In the genomic region with DNA sequence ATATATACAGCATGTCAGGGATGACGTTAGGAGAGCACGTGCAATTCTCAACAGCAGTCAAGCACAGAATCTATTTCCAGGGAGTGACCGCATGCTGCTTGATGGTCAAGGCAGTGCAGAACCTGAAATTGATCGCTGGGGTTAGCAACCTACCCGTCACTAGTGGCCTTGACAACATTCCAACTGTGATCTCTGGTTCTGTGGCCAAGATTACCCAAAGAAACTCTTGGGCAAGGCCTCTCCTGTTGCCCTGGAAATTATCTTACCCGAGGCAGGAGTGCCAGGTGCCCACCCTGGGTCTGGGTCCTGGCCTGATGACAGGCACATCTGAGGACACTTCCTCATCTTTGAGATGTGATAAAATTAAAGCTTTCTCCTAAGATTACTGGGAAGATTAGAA, we compare ENCODE assay signal across 12 cellular contexts. TPM values are rescaled to one million over a fixed set of nuclear protein-coding genes. Genes with fewer than 3 reads are reported as not detected.
DNase-seq lines count a peak whose midpoint lies in the region; ATAC-seq, FAIRE-seq and TF ChIP-seq lines count a peak whose summit lies in the region.
"Had no signal": no experiment of that assay in that cellular context is flagged by ENCODE, and none has a peak within 500 bp of the region (broad histone marks: within the 10 kb centered on the region; RNA-seq: fewer than 3 reads in every experiment).

No MANE protein-coding gene starts in this region.

- peaks cover 23% of the 10 kb centered on the region for H3K79me2 ChIP-seq in PC-3 (ENCODE audit: low read length)

- H4K20me1 ChIP-seq in PC-3 (ENCODE audit: low read length): no peaks in the 10 kb centered on the region

- H3K27ac Mint-ChIP-seq in neural crest cell (ENCODE audit: unreplicated experiment): no peak overlapping the region

- H3K9me3 ChIP-seq in PC-3 (ENCODE audit: low read length): no peaks in the 10 kb centered on the region
- H3K9me3 ChIP-seq: heart right ventricle had no signal

- FAIRE-seq in GM12892 (lab: Jason Lieb, UNC): peak; percentile 17
- FAIRE-seq: small intestine had no signal

- peaks cover 14% of the 10 kb centered on the region for H3K27me3 Mint-ChIP-seq in neural crest cell (ENCODE audit: low read depth)

- POLR2A ChIA-PET in PC-3 (lab: Charles Lee; ENCODE audit: unreplicated experiment): interaction anchor here (0.6 kb wide), 2 partner anchors 106 to 115 kb away, joined by 6 to 7 read pairs; no protein-coding TSS in a partner anchor

- H3K36me3 Mint-ChIP-seq in neural crest cell (ENCODE audit: low read depth): peaks cover 6% of the 10 kb centered on the region

- no peaks in the 10 kb centered on the region for H3K27me3 ChIP-seq in PC-3 (ENCODE audit: low read length)
- H3K27me3 ChIP-seq in dorsolateral prefrontal cortex: no peaks in the 10 kb centered on the region

- no peak overlapping the region for H2AFZ ChIP-seq in PC-3 (ENCODE audit: low read length)

- peak overlapping the region; percentile 99 for H3K4me3 Mint-ChIP-seq in neural crest cell

- CTCF ChIA-PET in PC-3 (lab: Charles Lee): no interaction called here

- no peak for DNase-seq in GM12892 (ENCODE audit: insufficient read length)
- no peak for DNase-seq in PC-3
- no peak for DNase-seq in dorsolateral prefrontal cortex
- DNase-seq in neural crest cell (ENCODE audit: low read depth, low spot score): no peak
- DNase-seq in GM19240 (ENCODE audit: insufficient read length, low spot score): no peak
- DNase-seq in NCI-H1436 (lab: John Stamatoyannopoulos, UW): no peak
- DNase-seq: activated gamma-delta T cell, heart right ventricle, NCI-H1694 treated with DMSO at 0.1 percent for 48 hours, small intestine had no signal

- intact Hi-C loops in PC-3 (cut with micrococcal nuclease) (no loop called here), dorsolateral prefrontal cortex (cut with DNase I) (loop anchor here (5.0 to 10.0 kb wide), 3 partner anchors 87 to 229 kb away; partner anchors contain the start of genes ATG2A (in 2 of the 2) and SNX15 (in 2 of the 2))

- H3K4me2 ChIP-seq in PC-3 (ENCODE audit: low read length): peak overlapping the region; percentile 97; the same call in 1 of the 2 replicates

- no peak overlapping the region for H3K9ac ChIP-seq in PC-3 (ENCODE audit: low read length)

- peaks cover 8% of the 10 kb centered on the region for H3F3A ChIP-seq in PC-3 (ENCODE audit: low read length, unreplicated experiment)

- TF ChIP-seq CTCF in PC-3 (conservative IDR thresholded peaks at IDR 0.05; ENCODE audit: low read depth, low read length): no peak
- no peak for TF ChIP-seq CTCF in dorsolateral prefrontal cortex (IDR thresholded peaks at IDR 0.05 in 54 of 56, conservative IDR thresholded peaks at IDR 0.05 in 2 of 56; ENCODE audit: low read depth in 1 of 56, partially characterized antibody in 56 of 56)
- no peak for TF ChIP-seq CTCF in neural crest cell (conservative IDR thresholded peaks at IDR 0.05)

- BruUV-seq in PC-3 (replicated peaks; lab: Mats Ljungman, UMichigan): TSS peak; percentile 14

- H3K4me3 ChIP-seq in PC-3 (ENCODE audit: low read length): no peak overlapping the region
- H3K4me3 ChIP-seq in dorsolateral prefrontal cortex: peak overlapping the region in 34 of 59 donors; percentile 10 to 91 (median 75)

- H3K27ac ChIP-seq in PC-3 (ENCODE audit: low read length) (no peak overlapping the region), dorsolateral prefrontal cortex (peak overlapping the region in 22 of 59 donors; percentile 2 to 91 (median 84))

- H3K9me2 ChIP-seq in PC-3 (replicated peaks; ENCODE audit: low read length): no peaks in the 10 kb centered on the region

- H3K4me1 Mint-ChIP-seq in neural crest cell: peaks cover 43% of the 10 kb centered on the region

- H3K4me1 ChIP-seq in PC-3 (ENCODE audit: insufficient read depth, low read length): peaks cover 21% of the 10 kb centered on the region

- H3K9me3 Mint-ChIP-seq in neural crest cell: no peaks in the 10 kb centered on the region

- ATAC-seq in PC-3 (no peak), SK-N-SH treated with all-trans-retinoic acid at 6 μM for 48 hours (no peak), esophagus mucosa (no peak)
- ATAC-seq: heart right ventricle had no signal

- no peaks in the 10 kb centered on the region for H3K36me3 ChIP-seq in PC-3 (ENCODE audit: low read depth, low read length)

- no peak for TF ChIP-seq POLR2A in GM12892 (IDR thresholded peaks at IDR 0.05; ENCODE audit: low read depth, low read length)

TF ChIP-seq in SK-N-SH treated with all-trans-retinoic acid at 6 μM for 48 hours, 23 proteins besides CTCF, POLR2A, EP300 and RAD21:
- TF ChIP-seq ZNF565 (CRISPR knock-in tag; conservative IDR thresholded peaks at IDR 0.05; ENCODE audit: low read depth): no peak
- no peak for TF ChIP-seq CSDC2 (CRISPR knock-in tag; IDR thresholded peaks at IDR 0.05)
- TF ChIP-seq OSR1 (CRISPR knock-in tag; IDR thresholded peaks at IDR 0.05): no peak
- no peak for TF ChIP-seq GLIS3 (CRISPR knock-in tag; IDR thresholded peaks at IDR 0.05)
- no peak for TF ChIP-seq PPARA (CRISPR knock-in tag; IDR thresholded peaks at IDR 0.05; ENCODE audit: borderline replicate concordance)
- no peak for TF ChIP-seq ZFP3 (CRISPR knock-in tag; IDR thresholded peaks at IDR 0.05)
- TF ChIP-seq, protein P1, sequence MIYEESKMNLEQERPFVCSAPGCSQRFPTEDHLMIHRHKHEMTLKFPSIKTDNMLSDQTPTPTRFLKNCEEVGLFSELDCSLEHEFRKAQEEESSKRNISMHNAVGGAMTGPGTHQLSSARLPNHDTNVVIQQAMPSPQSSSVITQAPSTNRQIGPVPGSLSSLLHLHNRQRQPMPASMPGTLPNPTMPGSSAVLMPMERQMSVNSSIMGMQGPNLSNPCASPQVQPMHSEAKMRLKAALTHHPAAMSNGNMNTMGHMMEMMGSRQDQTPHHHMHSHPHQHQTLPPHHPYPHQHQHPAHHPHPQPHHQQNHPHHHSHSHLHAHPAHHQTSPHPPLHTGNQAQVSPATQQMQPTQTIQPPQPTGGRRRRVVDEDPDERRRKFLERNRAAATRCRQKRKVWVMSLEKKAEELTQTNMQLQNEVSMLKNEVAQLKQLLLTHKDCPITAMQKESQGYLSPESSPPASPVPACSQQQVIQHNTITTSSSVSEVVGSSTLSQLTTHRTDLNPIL (CRISPR knock-in tag; IDR thresholded peaks at IDR 0.05; ENCODE audit: low read depth): no peak
- TF ChIP-seq ZC3H10 (CRISPR knock-in tag; IDR thresholded peaks at IDR 0.05): no peak
- TF ChIP-seq, protein P2, sequence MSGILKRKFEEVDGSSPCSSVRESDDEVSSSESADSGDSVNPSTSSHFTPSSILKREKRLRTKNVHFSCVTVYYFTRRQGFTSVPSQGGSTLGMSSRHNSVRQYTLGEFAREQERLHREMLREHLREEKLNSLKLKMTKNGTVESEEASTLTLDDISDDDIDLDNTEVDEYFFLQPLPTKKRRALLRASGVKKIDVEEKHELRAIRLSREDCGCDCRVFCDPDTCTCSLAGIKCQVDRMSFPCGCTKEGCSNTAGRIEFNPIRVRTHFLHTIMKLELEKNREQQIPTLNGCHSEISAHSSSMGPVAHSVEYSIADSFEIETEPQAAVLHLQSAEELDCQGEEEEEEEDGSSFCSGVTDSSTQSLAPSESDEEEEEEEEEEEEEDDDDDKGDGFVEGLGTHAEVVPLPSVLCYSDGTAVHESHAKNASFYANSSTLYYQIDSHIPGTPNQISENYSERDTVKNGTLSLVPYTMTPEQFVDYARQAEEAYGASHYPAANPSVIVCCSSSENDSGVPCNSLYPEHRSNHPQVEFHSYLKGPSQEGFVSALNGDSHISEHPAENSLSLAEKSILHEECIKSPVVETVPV (CRISPR knock-in tag; IDR thresholded peaks at IDR 0.05): no peak
- TF ChIP-seq, protein P3, sequence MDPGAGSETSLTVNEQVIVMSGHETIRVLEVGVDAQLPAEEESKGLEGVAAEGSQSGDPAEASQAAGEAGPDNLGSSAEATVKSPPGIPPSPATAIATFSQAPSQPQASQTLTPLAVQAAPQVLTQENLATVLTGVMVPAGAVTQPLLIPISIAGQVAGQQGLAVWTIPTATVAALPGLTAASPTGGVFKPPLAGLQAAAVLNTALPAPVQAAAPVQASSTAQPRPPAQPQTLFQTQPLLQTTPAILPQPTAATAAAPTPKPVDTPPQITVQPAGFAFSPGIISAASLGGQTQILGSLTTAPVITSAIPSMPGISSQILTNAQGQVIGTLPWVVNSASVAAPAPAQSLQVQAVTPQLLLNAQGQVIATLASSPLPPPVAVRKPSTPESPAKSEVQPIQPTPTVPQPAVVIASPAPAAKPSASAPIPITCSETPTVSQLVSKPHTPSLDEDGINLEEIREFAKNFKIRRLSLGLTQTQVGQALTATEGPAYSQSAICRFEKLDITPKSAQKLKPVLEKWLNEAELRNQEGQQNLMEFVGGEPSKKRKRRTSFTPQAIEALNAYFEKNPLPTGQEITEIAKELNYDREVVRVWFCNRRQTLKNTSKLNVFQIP (CRISPR knock-in tag; IDR thresholded peaks at IDR 0.05; ENCODE audit: borderline replicate concordance, low read depth): no peak
TF ChIP-seq in SK-N-SH treated with all-trans-retinoic acid at 6 μM for 48 hours: peak in this region for 0.

RNA-seq across cellular contexts. Expression of gene TM7SF2, which starts 2.2 kb away (rescaled TPM):
- 13.1 TPM for polyA plus RNA-seq in GM12892 (2012; ENCODE audit: missing spikeins)
- 38.4 and 44.2 TPM in 2 replicates for total RNA-seq in PC-3 (2014; rRNA removed)
- total RNA-seq in dorsolateral prefrontal cortex: 10 to 100 TPM; 26.8 to 66.8 (median 45.6) TPM
- total RNA-seq in neural crest cell: 102 and 104 TPM in 2 replicates
- 53.2 TPM for total RNA-seq in esophagus mucosa

RNA-seq across cellular contexts. Expression of gene ZNHIT2, which starts 3.7 kb away (rescaled TPM):
- 0.53 TPM for polyA plus RNA-seq in GM12892 (2012; ENCODE audit: missing spikeins)
- total RNA-seq in PC-3 (2014; rRNA removed): 48.2 and 59.0 TPM in 2 replicates
- total RNA-seq in dorsolateral prefrontal cortex: 10 to 100 TPM in 20 of 120 experiments, 1 to 10 TPM in 100; 4.6 to 13.3 (median 8.5) TPM
- total RNA-seq in neural crest cell: 8.0 and 8.3 TPM in 2 replicates
- 9.4 TPM for total RNA-seq in esophagus mucosa

RNA-seq across cellular contexts. Expression of gene FAU, which starts 8.1 kb away (rescaled TPM):
- polyA plus RNA-seq in GM12892 (2012; ENCODE audit: missing spikeins): 1,538 TPM
- total RNA-seq in PC-3 (2014; rRNA removed) (1,119 and 1,157 TPM in 2 replicates), dorsolateral prefrontal cortex (100 to 1,000 TPM; 297 to 519 (median 403) TPM), neural crest cell (697 and 738 TPM in 2 replicates), esophagus mucosa (758 TPM)

RNA-seq across cellular contexts. Expression of gene MRPL49, which starts 8.3 kb away (rescaled TPM):
- 42.1 TPM for polyA plus RNA-seq in GM12892 (2012; ENCODE audit: missing spikeins)
- 163 and 183 TPM in 2 replicates for total RNA-seq in PC-3 (2014; rRNA removed)
- total RNA-seq in dorsolateral prefrontal cortex: 10 to 100 TPM; 25.1 to 58.7 (median 39.4) TPM
- total RNA-seq in neural crest cell: 50.3 and 59.3 TPM in 2 replicates
- total RNA-seq in esophagus mucosa: 63.9 TPM

RNA-seq across cellular contexts. Expression of gene VPS51, which starts 17.8 kb away (rescaled TPM):
- 52.3 TPM for polyA plus RNA-seq in GM12892 (2012; ENCODE audit: missing spikeins)
- total RNA-seq in PC-3 (2014; rRNA removed) (414 and 743 TPM in 2 replicates), dorsolateral prefrontal cortex (100 to 1,000 TPM in 119 of 120 experiments, 10 to 100 TPM in 1; 97.3 to 182 (median 137) TPM), neural crest cell (76.5 and 94.3 TPM in 2 replicates), esophagus mucosa (76.4 TPM)
